Comparison of ENCODE assay signal across 18 cellular contexts in genomic region chr5:156971415-156971814, GRCh38. TPM values are rescaled to one million over a fixed set of nuclear protein-coding genes. Genes with fewer than 3 reads are reported as not detected.
"Had no signal": no experiment of that assay in that cellular context is flagged by ENCODE, and none has a peak within 500 bp of the region (broad histone marks: within the 10 kb centered on the region; RNA-seq: fewer than 3 reads in every experiment).

No MANE protein-coding gene starts in this region.

- H3K9me3 Mint-ChIP-seq: memory B cell had no signal

- H3K4me3 Mint-ChIP-seq: activated T-cell treated with anti-CD3 and anti-CD28 coated beads, Interleukin-2, amount 50 U/mL, for 24 hours; memory B cell; stimulated activated naive B cell treated with anti-CD40 and anti-IgM and Interleukin-4, amounts not matched to agents 10 μg/mL and 1 μg/mL and 100 μg/mL, for 72 hours had no signal

- H3K27ac Mint-ChIP-seq: activated T-cell treated with anti-CD3 and anti-CD28 coated beads, Interleukin-2, amount 50 U/mL, for 24 hours; memory B cell; stimulated activated naive B cell treated with anti-CD40 and anti-IgM and Interleukin-4, amounts not matched to agents 10 μg/mL and 1 μg/mL and 100 μg/mL, for 72 hours had no signal

- H3K27ac ChIP-seq: body of pancreas, coronary artery, heart left ventricle, left ventricle myocardium inferior, psoas muscle, spleen, uterus had no signal

- DNase-seq: activated T-cell treated with anti-CD3 and anti-CD28 coated beads, Interleukin-2, amount 50 U/mL, for 24 hours; body of pancreas; central memory CD4-positive, alpha-beta T cell; effector CD4-positive, alpha-beta T cell; foreskin melanocyte; heart left ventricle; left ventricle myocardium inferior; psoas muscle; spleen; stimulated activated CD4-positive, alpha-beta T cell treated with anti-CD3 and anti-CD28 coated beads, Interleukin-1b, Interleukin-23, amount 100 ng/mL, for 48 hours; stimulated activated naive B cell treated with anti-CD40 and anti-IgM and Interleukin-4, amounts not matched to agents 10 μg/mL and 1 μg/mL and 100 μg/mL, for 72 hours; T-helper 9 cell; uterus had no signal

- H3K4me1 Mint-ChIP-seq: memory B cell; stimulated activated naive B cell treated with anti-CD40 and anti-IgM and Interleukin-4, amounts not matched to agents 10 μg/mL and 1 μg/mL and 100 μg/mL, for 72 hours had no signal

- H3K36me3 Mint-ChIP-seq: memory B cell; stimulated activated naive B cell treated with anti-CD40 and anti-IgM and Interleukin-4, amounts not matched to agents 10 μg/mL and 1 μg/mL and 100 μg/mL, for 72 hours had no signal

- H3K27me3 Mint-ChIP-seq: activated T-cell treated with anti-CD3 and anti-CD28 coated beads, Interleukin-2, amount 50 U/mL, for 24 hours had no signal

- ATAC-seq: body of pancreas; heart left ventricle; psoas muscle; sciatic nerve; stimulated activated naive B cell treated with anti-CD40 and anti-IgM and Interleukin-4, amounts not matched to agents 10 μg/mL and 1 μg/mL and 100 μg/mL, for 72 hours had no signal

RNA-seq across cellular contexts. Expression of gene TIMD4, which starts 8.4 kb away (rescaled TPM):
- total RNA-seq: body of pancreas, endothelial cell of umbilical vein, left ventricle myocardium inferior, osteoblast, sciatic nerve had no signal
